In the genomic region with DNA sequence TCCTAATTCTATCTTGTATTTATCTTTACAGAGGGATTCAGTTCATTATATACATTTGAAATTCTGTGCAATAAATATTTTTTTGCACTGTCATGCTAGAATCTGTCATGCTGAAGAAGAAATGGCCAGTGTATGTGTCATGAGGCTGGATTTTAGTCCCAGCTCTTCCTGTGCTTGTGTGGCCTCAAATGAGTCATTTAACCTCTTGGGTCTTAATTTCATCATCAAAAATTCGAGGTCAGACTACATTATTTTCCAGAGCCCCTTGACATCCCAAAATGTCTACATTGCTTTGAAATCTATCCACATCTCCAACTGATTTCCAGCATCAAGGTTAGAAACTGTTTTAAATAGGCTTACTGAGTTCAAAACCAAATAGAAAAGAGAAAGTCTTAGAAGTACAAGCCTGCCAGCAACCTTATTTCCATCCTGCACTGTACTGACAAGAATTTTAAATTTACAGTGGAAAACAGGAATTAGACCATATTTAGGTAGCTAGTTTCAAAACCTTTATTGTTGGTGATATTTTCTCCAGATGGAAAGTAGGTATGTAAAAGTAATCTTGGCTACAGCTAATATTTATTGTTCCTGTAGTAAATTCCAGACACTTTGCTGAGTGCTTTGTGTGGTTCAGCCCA, we compare ENCODE assay signal across 12 cellular contexts.
DNase-seq lines count a peak whose midpoint lies in the region; ATAC-seq and TF ChIP-seq lines count a peak whose summit lies in the region.
"Had no signal": no experiment of that assay in that cellular context is flagged by ENCODE, and none has a peak within 500 bp of the region (broad histone marks: within the 10 kb centered on the region; RNA-seq: fewer than 3 reads in every experiment).

No MANE protein-coding gene starts in this region.

- no peak overlapping the region for H3K27ac ChIP-seq in body of pancreas
- no peak overlapping the region for H3K27ac ChIP-seq in CD8-positive, alpha-beta memory T cell (ENCODE audit: low read depth, low read length)
- no peak overlapping the region for H3K27ac ChIP-seq in stomach

- intact Hi-C loops in body of pancreas (cut with DNase I) = no loop called here
- intact Hi-C loops in stomach (cut with DNase I; ENCODE audit: low total_unique reads) = no loop called here

- H3K4me1 ChIP-seq in body of pancreas = no peaks in the 10 kb centered on the region
- H3K4me1 ChIP-seq in CD8-positive, alpha-beta memory T cell (ENCODE audit: insufficient read depth, low read length) = no peaks in the 10 kb centered on the region
- no peaks in the 10 kb centered on the region for H3K4me1 ChIP-seq in stomach

- no peak for TF ChIP-seq EP300 in stomach (IDR thresholded peaks at IDR 0.05)

- H3K27me3 Mint-ChIP-seq in CD8-positive, alpha-beta memory T cell = peaks cover 1 to 20% of the 10 kb centered on the region in 2 donors

- no peaks in the 10 kb centered on the region for H3K27me3 ChIP-seq in body of pancreas
- H3K27me3 ChIP-seq in CD8-positive, alpha-beta memory T cell (ENCODE audit: insufficient read depth, low read length, poor library complexity, severe bottlenecking) = no peaks in the 10 kb centered on the region
- no peaks in the 10 kb centered on the region for H3K27me3 ChIP-seq in stomach

- in situ Hi-C loops in ACHN (cut with HindIII; ENCODE audit: low pct_ligation_motif_present, low pct_unique_long_range_greater_than_20kb, low sequenced_read_pairs) = no loop called here

- DNase-seq in ACHN (peak; percentile 83), HT1080 (ENCODE audit: low read depth) (peak; percentile 91), body of pancreas (peak in 1 of 4 donors; percentile 17), kidney tubule cell (ENCODE audit: low spot score) (peak; percentile 88), stomach (no peak), UCSD-AML1 (lab: John Stamatoyannopoulos, UW; ENCODE audit: unreplicated experiment) (no peak)
- DNase-seq in CD8-positive, alpha-beta memory T cell = no peak
- DNase-seq: CD4-positive, alpha-beta T cell; hypothalamus; NCI-H1436 had no signal

- H3K36me3 ChIP-seq in body of pancreas (replicated peaks in 1 of 2; ENCODE audit: insufficient read depth in 1 of 2, low read depth in 2 of 2) (no peaks in the 10 kb centered on the region), stomach (no peaks in the 10 kb centered on the region)
- H3K36me3 ChIP-seq in CD8-positive, alpha-beta memory T cell (ENCODE audit: insufficient read depth, low read length) = no peaks in the 10 kb centered on the region

- H3K4me3 ChIP-seq in body of pancreas (no peak overlapping the region), stomach (no peak overlapping the region)
- no peak overlapping the region for H3K4me3 ChIP-seq in CD8-positive, alpha-beta memory T cell (ENCODE audit: low read length)

- no peaks in the 10 kb centered on the region for H3K36me3 Mint-ChIP-seq in CD8-positive, alpha-beta memory T cell

- ATAC-seq in body of pancreas (peak; percentile 55), GM21367 (IDR thresholded peaks at IDR 0.05; ENCODE audit: unreplicated experiment) (no peak)

- 0 to 5% methylated on average over 1 of the region's 1 CpG for WGBS in body of pancreas, 2 donors
- 0 to 6% (median 0%) methylated on average over 1 of the region's 1 CpG for WGBS in stomach, 5 donors

- no peak for TF ChIP-seq POLR2A in body of pancreas (IDR thresholded peaks at IDR 0.05)
- no peak for TF ChIP-seq POLR2A in stomach (IDR thresholded peaks at IDR 0.05)

- CTCF ChIA-PET in CD8-positive, alpha-beta memory T cell (lab: Charles Lee) = interaction anchor here (1.3 kb wide), 1 partner anchor 27 kb away, joined by 3 read pairs; no protein-coding TSS in a partner anchor

- TF ChIP-seq CTCF in body of pancreas (IDR thresholded peaks at IDR 0.05) (no peak), stomach (IDR thresholded peaks at IDR 0.05) (no peak)

- H3K9me3 ChIP-seq in body of pancreas (no peaks in the 10 kb centered on the region), stomach (no peaks in the 10 kb centered on the region)
- no peaks in the 10 kb centered on the region for H3K9me3 ChIP-seq in CD8-positive, alpha-beta memory T cell (ENCODE audit: low read length)

- H3K27ac Mint-ChIP-seq in CD8-positive, alpha-beta memory T cell = no peak overlapping the region
- H3K27ac Mint-ChIP-seq: activated T-helper 2 cell treated with anti-CD3 and anti-CD28 coated beads, Interferon-gamma antibody, Interleukin-2, Interleukin-4, amounts not matched to agents 10 μg/mL and 5 μg/mL and 100 μg/mL, durations not matched to agents 14 hours and 24 hours and 36 hours; CD4-positive, alpha-beta T cell had no signal

- POLR2A ChIA-PET in CD8-positive, alpha-beta memory T cell (lab: Charles Lee) = no interaction called here

- H3K9me3 Mint-ChIP-seq in CD8-positive, alpha-beta memory T cell = peaks cover 0 to 7% (median 4%) of the 10 kb centered on the region in 5 donors
- H3K9me3 Mint-ChIP-seq: activated T-helper 2 cell treated with anti-CD3 and anti-CD28 coated beads, Interferon-gamma antibody, Interleukin-2, Interleukin-4, amounts not matched to agents 10 μg/mL and 5 μg/mL and 100 μg/mL, durations not matched to agents 14 hours and 24 hours and 36 hours had no signal

- no peaks in the 10 kb centered on the region for H3K4me1 Mint-ChIP-seq in CD8-positive, alpha-beta memory T cell

- H3K4me3 Mint-ChIP-seq in CD8-positive, alpha-beta memory T cell = no peak overlapping the region
- H3K4me3 Mint-ChIP-seq: CD4-positive, alpha-beta T cell had no signal

Comparison
In these comparisons a context has a peak if more than half of its experiments do, and no peak if none do; other contexts are left out.
1. DNase-seq: peak in ACHN (single experiment), HT1080 (single experiment) and kidney tubule cell (single experiment); none in CD8-positive, alpha-beta memory T cell (0 of 5), stomach (single experiment) and UCSD-AML1 (single experiment).